Comparison of ENCODE assay signal across 10 cellular contexts in the genomic region with DNA sequence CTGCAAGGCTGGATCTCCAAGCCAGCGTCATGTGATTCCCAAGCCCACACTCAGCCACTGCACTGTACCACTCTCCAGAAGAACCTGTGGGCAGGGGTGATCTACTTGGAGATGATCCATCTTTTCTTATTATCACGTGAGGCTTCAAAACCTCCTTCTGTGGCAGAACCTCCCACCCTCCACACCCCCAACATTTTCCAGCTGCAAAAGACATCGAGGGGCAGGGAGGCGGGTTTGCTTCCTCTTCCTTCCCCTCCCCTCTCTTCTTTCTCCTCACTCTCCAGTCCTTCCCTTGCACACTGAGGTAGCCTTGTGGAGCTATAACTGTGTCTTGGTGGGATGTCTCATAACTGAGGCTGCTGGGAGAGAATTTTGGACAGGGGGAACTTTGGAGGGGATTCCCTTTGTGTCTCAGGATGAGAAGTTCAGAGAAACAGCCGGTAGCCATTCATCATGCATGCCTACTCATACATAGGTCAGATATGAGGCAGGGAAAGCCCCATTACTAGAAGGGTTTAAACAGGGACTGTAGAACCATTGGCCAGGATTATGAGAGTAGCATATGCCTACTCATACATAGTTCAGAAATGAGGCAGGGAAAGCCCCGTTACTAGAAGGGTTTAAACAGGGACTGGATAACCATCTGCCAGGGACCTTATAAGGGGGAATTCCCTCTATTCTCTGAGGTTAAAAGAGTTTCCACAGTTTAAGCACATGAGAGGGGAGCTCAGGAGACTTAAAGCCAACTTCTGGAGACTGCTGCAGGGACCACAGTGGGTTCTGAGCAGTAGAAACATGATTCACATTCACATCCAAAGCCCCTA.
DNase-seq lines count a peak whose midpoint lies in the region; ATAC-seq and TF ChIP-seq lines count a peak whose summit lies in the region.
"Had no signal": no experiment of that assay in that cellular context is flagged by ENCODE, and none has a peak within 500 bp of the region (broad histone marks: within the 10 kb centered on the region; RNA-seq: fewer than 3 reads in every experiment).

No MANE protein-coding gene starts in this region.

- DNase-seq in kidney epithelial cell (ENCODE audit: low read depth) = peak; percentile 52
- DNase-seq in hippocampal formation (lab: John Stamatoyannopoulos, UW) = no peak
- no peak for DNase-seq in GM19238 (ENCODE audit: insufficient read length, low spot score)
- no peak for DNase-seq in CD4-positive, alpha-beta memory T cell
- DNase-seq: retina had no signal

- POLR2A ChIA-PET in CD4-positive, alpha-beta memory T cell (lab: Charles Lee; ENCODE audit: partially characterized antibody) = no interaction called here

- H3K4me3 Mint-ChIP-seq in CD4-positive, alpha-beta memory T cell = no peak overlapping the region
- H3K4me3 Mint-ChIP-seq: T-helper 1 cell treated with Interleukin-12 subunit alpha and Interleukin-12 subunit beta and Interleukin-4 antibody, amounts not matched to agents 30 μg/mL and 1 μg/mL, for 36 hours had no signal

- no peak for TF ChIP-seq CTCF in kidney epithelial cell (IDR thresholded peaks at IDR 0.05; ENCODE audit: insufficient read depth, low read length, poor library complexity, severe bottlenecking)

- no peak overlapping the region for H3K27ac ChIP-seq in CD4-positive, alpha-beta memory T cell (ENCODE audit: low read depth, low read length)

- H3K27me3 ChIP-seq in kidney epithelial cell (ENCODE audit: control insufficient read depth, insufficient read depth, low read length) = no peaks in the 10 kb centered on the region
- H3K27me3 ChIP-seq in CD4-positive, alpha-beta memory T cell (ENCODE audit: insufficient read depth, low read length) = no peaks in the 10 kb centered on the region

- peaks cover 0 to 10% (median 4%) of the 10 kb centered on the region in 8 donors for H3K9me3 Mint-ChIP-seq in CD4-positive, alpha-beta memory T cell

- ATAC-seq in GM18517 (IDR thresholded peaks at IDR 0.05; ENCODE audit: unreplicated experiment) = peak; percentile 74
- peak; percentile 70 for ATAC-seq in GM21423 (IDR thresholded peaks at IDR 0.05; ENCODE audit: unreplicated experiment)
- ATAC-seq in HG03457 (IDR thresholded peaks at IDR 0.05; ENCODE audit: unreplicated experiment) = peak; percentile 78
- no peak for ATAC-seq in SK-N-SH treated with all-trans-retinoic acid at 6 μM for 48 hours

- H3K27ac Mint-ChIP-seq in CD4-positive, alpha-beta memory T cell = peak overlapping the region in 1 of 7 donors; percentile 18
- H3K27ac Mint-ChIP-seq: T-helper 1 cell treated with Interleukin-12 subunit alpha and Interleukin-12 subunit beta and Interleukin-4 antibody, amounts not matched to agents 30 μg/mL and 1 μg/mL, for 36 hours had no signal

- H3K36me3 ChIP-seq in kidney epithelial cell (ENCODE audit: control insufficient read depth, insufficient read depth, low read length) = no peaks in the 10 kb centered on the region
- no peaks in the 10 kb centered on the region for H3K36me3 ChIP-seq in CD4-positive, alpha-beta memory T cell (ENCODE audit: insufficient read depth, low read length)

- intact Hi-C loops in CD4-positive, alpha-beta memory T cell (cut with micrococcal nuclease) = no loop called here

- H3K4me1 ChIP-seq in CD4-positive, alpha-beta memory T cell (ENCODE audit: insufficient read depth, low read length) = no peaks in the 10 kb centered on the region

- no peaks in the 10 kb centered on the region for H3K36me3 Mint-ChIP-seq in CD4-positive, alpha-beta memory T cell

- CTCF ChIA-PET in CD4-positive, alpha-beta memory T cell (lab: Charles Lee; ENCODE audit: partially characterized antibody) = no interaction called here

- no peaks in the 10 kb centered on the region for H3K4me1 Mint-ChIP-seq in CD4-positive, alpha-beta memory T cell

- no peaks in the 10 kb centered on the region for H3K9me3 ChIP-seq in CD4-positive, alpha-beta memory T cell (ENCODE audit: control insufficient read depth in 1 of 2, low read length in 2 of 2)

- no peak overlapping the region for H3K4me3 ChIP-seq in kidney epithelial cell (ENCODE audit: low read depth, low read length)
- no peak overlapping the region for H3K4me3 ChIP-seq in CD4-positive, alpha-beta memory T cell (ENCODE audit: low read length in 2 of 2)

- H3K27me3 Mint-ChIP-seq in CD4-positive, alpha-beta memory T cell = peaks cover 0 to 2% of the 10 kb centered on the region in 2 donors

TF ChIP-seq in SK-N-SH treated with all-trans-retinoic acid at 6 μM for 48 hours, 23 proteins besides CTCF, POLR2A, EP300 and RAD21:
- TF ChIP-seq, protein P1, sequence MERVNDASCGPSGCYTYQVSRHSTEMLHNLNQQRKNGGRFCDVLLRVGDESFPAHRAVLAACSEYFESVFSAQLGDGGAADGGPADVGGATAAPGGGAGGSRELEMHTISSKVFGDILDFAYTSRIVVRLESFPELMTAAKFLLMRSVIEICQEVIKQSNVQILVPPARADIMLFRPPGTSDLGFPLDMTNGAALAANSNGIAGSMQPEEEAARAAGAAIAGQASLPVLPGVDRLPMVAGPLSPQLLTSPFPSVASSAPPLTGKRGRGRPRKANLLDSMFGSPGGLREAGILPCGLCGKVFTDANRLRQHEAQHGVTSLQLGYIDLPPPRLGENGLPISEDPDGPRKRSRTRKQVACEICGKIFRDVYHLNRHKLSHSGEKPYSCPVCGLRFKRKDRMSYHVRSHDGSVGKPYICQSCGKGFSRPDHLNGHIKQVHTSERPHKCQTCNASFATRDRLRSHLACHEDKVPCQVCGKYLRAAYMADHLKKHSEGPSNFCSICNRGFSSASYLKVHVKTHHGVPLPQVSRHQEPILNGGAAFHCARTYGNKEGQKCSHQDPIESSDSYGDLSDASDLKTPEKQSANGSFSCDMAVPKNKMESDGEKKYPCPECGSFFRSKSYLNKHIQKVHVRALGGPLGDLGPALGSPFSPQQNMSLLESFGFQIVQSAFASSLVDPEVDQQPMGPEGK (CRISPR knock-in tag; IDR thresholded peaks at IDR 0.05; ENCODE audit: borderline replicate concordance) = no peak
- TF ChIP-seq OSR1 (CRISPR knock-in tag; IDR thresholded peaks at IDR 0.05) = no peak
